1 cellular context compared by ENCODE assay signal in the genomic region with DNA sequence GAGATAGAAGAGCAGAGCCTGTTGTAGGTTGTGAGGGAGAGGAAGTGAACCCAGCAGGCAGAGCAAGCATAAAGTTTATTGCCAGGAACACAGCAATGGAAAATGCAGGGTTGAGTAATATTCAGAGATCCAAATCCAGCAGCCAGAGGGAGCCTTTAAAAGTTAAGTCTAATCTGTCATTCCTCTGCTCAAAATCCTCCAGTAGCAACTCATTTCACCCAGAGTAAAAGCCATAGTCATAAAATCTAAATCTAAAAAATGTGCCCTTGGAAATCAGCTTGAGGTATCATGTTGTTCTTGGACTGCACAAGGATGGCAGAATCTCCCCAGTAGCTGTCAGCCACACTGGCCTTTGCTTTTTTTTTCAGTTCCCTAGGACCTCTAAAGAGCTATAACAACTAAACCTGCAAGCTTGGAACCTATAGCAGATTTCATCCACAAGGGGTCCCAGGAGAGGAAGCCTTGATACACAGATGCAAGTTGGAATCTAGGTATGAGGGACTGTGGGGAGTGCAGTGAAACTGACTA.
TF ChIP-seq lines count a peak whose summit lies in the region.

No MANE protein-coding gene starts in this region.

TF ChIP-seq in HepG2, 621 proteins besides CTCF, POLR2A, EP300 and RAD21 (continued from another document):
- TF ChIP-seq, protein P1, sequence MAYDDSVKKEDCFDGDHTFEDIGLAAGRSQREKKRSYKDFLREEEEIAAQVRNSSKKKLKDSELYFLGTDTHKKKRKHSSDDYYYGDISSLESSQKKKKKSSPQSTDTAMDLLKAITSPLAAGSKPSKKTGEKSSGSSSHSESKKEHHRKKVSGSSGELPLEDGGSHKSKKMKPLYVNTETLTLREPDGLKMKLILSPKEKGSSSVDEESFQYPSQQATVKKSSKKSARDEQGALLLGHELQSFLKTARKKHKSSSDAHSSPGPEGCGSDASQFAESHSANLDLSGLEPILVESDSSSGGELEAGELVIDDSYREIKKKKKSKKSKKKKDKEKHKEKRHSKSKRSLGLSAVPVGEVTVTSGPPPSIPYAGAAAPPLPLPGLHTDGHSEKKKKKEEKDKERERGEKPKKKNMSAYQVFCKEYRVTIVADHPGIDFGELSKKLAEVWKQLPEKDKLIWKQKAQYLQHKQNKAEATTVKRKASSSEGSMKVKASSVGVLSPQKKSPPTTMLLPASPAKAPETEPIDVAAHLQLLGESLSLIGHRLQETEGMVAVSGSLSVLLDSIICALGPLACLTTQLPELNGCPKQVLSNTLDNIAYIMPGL (CRISPR knock-in tag; IDR thresholded peaks at IDR 0.05; ENCODE audit: borderline replicate concordance in 1 of 2, low read depth in 1 of 2): peak; percentile 63 to 68; a peak in 3 of 4 replicates
- no peak for TF ChIP-seq MEIS1 (CRISPR knock-in tag; IDR thresholded peaks at IDR 0.05; ENCODE audit: borderline replicate concordance)
- TF ChIP-seq JUN (CRISPR knock-in tag; IDR thresholded peaks at IDR 0.05): no peak
- TF ChIP-seq, protein P2, sequence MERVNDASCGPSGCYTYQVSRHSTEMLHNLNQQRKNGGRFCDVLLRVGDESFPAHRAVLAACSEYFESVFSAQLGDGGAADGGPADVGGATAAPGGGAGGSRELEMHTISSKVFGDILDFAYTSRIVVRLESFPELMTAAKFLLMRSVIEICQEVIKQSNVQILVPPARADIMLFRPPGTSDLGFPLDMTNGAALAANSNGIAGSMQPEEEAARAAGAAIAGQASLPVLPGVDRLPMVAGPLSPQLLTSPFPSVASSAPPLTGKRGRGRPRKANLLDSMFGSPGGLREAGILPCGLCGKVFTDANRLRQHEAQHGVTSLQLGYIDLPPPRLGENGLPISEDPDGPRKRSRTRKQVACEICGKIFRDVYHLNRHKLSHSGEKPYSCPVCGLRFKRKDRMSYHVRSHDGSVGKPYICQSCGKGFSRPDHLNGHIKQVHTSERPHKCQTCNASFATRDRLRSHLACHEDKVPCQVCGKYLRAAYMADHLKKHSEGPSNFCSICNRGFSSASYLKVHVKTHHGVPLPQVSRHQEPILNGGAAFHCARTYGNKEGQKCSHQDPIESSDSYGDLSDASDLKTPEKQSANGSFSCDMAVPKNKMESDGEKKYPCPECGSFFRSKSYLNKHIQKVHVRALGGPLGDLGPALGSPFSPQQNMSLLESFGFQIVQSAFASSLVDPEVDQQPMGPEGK (CRISPR knock-in tag; IDR thresholded peaks at IDR 0.05): no peak
- TF ChIP-seq, protein P3, sequence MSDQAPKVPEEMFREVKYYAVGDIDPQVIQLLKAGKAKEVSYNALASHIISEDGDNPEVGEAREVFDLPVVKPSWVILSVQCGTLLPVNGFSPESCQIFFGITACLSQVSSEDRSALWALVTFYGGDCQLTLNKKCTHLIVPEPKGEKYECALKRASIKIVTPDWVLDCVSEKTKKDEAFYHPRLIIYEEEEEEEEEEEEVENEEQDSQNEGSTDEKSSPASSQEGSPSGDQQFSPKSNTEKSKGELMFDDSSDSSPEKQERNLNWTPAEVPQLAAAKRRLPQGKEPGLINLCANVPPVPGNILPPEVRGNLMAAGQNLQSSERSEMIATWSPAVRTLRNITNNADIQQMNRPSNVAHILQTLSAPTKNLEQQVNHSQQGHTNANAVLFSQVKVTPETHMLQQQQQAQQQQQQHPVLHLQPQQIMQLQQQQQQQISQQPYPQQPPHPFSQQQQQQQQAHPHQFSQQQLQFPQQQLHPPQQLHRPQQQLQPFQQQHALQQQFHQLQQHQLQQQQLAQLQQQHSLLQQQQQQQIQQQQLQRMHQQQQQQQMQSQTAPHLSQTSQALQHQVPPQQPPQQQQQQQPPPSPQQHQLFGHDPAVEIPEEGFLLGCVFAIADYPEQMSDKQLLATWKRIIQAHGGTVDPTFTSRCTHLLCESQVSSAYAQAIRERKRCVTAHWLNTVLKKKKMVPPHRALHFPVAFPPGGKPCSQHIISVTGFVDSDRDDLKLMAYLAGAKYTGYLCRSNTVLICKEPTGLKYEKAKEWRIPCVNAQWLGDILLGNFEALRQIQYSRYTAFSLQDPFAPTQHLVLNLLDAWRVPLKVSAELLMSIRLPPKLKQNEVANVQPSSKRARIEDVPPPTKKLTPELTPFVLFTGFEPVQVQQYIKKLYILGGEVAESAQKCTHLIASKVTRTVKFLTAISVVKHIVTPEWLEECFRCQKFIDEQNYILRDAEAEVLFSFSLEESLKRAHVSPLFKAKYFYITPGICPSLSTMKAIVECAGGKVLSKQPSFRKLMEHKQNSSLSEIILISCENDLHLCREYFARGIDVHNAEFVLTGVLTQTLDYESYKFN (CRISPR knock-in tag; conservative IDR thresholded peaks at IDR 0.05): 0 out of 2 replicates have a peak, but pooled peaks have one; percentile 23
- TF ChIP-seq NR2F6 (IDR thresholded peaks at IDR 0.05): no peak
- 0 out of 2 replicates have a peak, but pooled peaks have one; percentile 14 for TF ChIP-seq NR2F6 (CRISPR knock-in tag; IDR thresholded peaks at IDR 0.05)
- 0 out of 2 replicates have a peak, but pooled peaks have one; percentile 50 for TF ChIP-seq ZNF501 (CRISPR knock-in tag; IDR thresholded peaks at IDR 0.05)
- TF ChIP-seq, protein P4, sequence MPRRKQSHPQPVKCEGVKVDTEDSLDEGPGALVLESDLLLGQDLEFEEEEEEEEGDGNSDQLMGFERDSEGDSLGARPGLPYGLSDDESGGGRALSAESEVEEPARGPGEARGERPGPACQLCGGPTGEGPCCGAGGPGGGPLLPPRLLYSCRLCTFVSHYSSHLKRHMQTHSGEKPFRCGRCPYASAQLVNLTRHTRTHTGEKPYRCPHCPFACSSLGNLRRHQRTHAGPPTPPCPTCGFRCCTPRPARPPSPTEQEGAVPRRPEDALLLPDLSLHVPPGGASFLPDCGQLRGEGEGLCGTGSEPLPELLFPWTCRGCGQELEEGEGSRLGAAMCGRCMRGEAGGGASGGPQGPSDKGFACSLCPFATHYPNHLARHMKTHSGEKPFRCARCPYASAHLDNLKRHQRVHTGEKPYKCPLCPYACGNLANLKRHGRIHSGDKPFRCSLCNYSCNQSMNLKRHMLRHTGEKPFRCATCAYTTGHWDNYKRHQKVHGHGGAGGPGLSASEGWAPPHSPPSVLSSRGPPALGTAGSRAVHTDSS (CRISPR knock-in tag; conservative IDR thresholded peaks at IDR 0.05): no peak
- TF ChIP-seq ATRX (CRISPR knock-in tag; IDR thresholded peaks at IDR 0.05; ENCODE audit: borderline replicate concordance): no peak
- no peak for TF ChIP-seq ATAD3A (CRISPR knock-in tag; IDR thresholded peaks at IDR 0.05)
